In genomic region chr4:119211856-119212250, GRCh38 we compare ENCODE assay signal across 8 cellular contexts. TPM values are rescaled to one million over a fixed set of nuclear protein-coding genes. Genes with fewer than 3 reads are reported as not detected.
DNase-seq lines count a peak whose midpoint lies in the region; ATAC-seq lines count a peak whose summit lies in the region.

No MANE protein-coding gene starts in this region.

- ATAC-seq in GM18867 (IDR thresholded peaks at IDR 0.05; ENCODE audit: unreplicated experiment) (peak; percentile 13), HG03139 (IDR thresholded peaks at IDR 0.05; ENCODE audit: unreplicated experiment) (peak; percentile 3)
- no peak for ATAC-seq in activated CD8-positive, alpha-beta T cell treated with anti-CD3 and anti-CD28 coated beads, Interleukin-2, amount 10 ng/mL, durations not matched to agents 7 days and 5 days
- peak; percentile 5 for ATAC-seq in stimulated activated memory B cell treated with anti-CD40 and anti-IgM and Interleukin-4, amounts not matched to agents 10 μg/mL and 1 μg/mL and 100 μg/mL, for 72 hours

- peaks cover 42% of the 10 kb centered on the region for H3K4me1 Mint-ChIP-seq in activated CD8-positive, alpha-beta T cell treated with anti-CD3 and anti-CD28 coated beads, Interleukin-2, amount 10 ng/mL, durations not matched to agents 7 days and 5 days (ENCODE audit: low read depth)
- peaks cover 32% of the 10 kb centered on the region for H3K4me1 Mint-ChIP-seq in stimulated activated memory B cell treated with anti-CD40 and anti-IgM and Interleukin-4, amounts not matched to agents 10 μg/mL and 1 μg/mL and 100 μg/mL, for 72 hours

- peak overlapping the region; percentile 88 for H3K27ac Mint-ChIP-seq in activated CD8-positive, alpha-beta T cell treated with anti-CD3 and anti-CD28 coated beads, Interleukin-2, amount 10 ng/mL, durations not matched to agents 7 days and 5 days
- H3K27ac Mint-ChIP-seq in stimulated activated memory B cell treated with anti-CD40 and anti-IgM and Interleukin-4, amounts not matched to agents 10 μg/mL and 1 μg/mL and 100 μg/mL, for 72 hours, result peak overlapping the region; percentile 94

- peak overlapping the region; percentile 97 for H3K4me3 Mint-ChIP-seq in activated CD8-positive, alpha-beta T cell treated with anti-CD3 and anti-CD28 coated beads, Interleukin-2, amount 10 ng/mL, durations not matched to agents 7 days and 5 days
- H3K4me3 Mint-ChIP-seq in stimulated activated memory B cell treated with anti-CD40 and anti-IgM and Interleukin-4, amounts not matched to agents 10 μg/mL and 1 μg/mL and 100 μg/mL, for 72 hours, result peak overlapping the region; percentile 93

- peak overlapping the region; percentile 91 for H2AFZ ChIP-seq in ACC112 (ENCODE audit: low read length, unreplicated experiment)

- CTCF ChIA-PET in activated CD8-positive, alpha-beta T cell treated with anti-CD3 and anti-CD28 coated beads, Interleukin-2, amount 10 ng/mL, durations not matched to agents 7 days and 5 days (lab: Charles Lee), result interaction anchor here (1.0 to 6.4 kb wide), 12 partner anchors 11 to 246 kb away, joined by 3 to 53 read pairs (median 3); a partner anchor contains a TSS

- POLR2A ChIA-PET in activated CD8-positive, alpha-beta T cell treated with anti-CD3 and anti-CD28 coated beads, Interleukin-2, amount 10 ng/mL, durations not matched to agents 7 days and 5 days (lab: Charles Lee), result interaction anchor here (0.9 to 3.0 kb wide), 5 partner anchors 10 to 184 kb away, joined by 3 to 29 read pairs (median 7); a partner anchor contains a TSS

- H3K27me3 ChIP-seq in ACC112 (ENCODE audit: insufficient read depth, low read length), result no peaks in the 10 kb centered on the region

- peaks cover 43% of the 10 kb centered on the region for H3K79me2 ChIP-seq in ACC112 (ENCODE audit: control insufficient read depth, insufficient read depth, low read length, unreplicated experiment)

- H3K27ac ChIP-seq in ACC112 (ENCODE audit: low read depth, low read length), result peak overlapping the region; percentile 91

- H3K27me3 Mint-ChIP-seq in activated CD8-positive, alpha-beta T cell treated with anti-CD3 and anti-CD28 coated beads, Interleukin-2, amount 10 ng/mL, durations not matched to agents 7 days and 5 days (ENCODE audit: low read depth), result no peaks in the 10 kb centered on the region
- H3K27me3 Mint-ChIP-seq in stimulated activated memory B cell treated with anti-CD40 and anti-IgM and Interleukin-4, amounts not matched to agents 10 μg/mL and 1 μg/mL and 100 μg/mL, for 72 hours, result no peaks in the 10 kb centered on the region

- no peak for DNase-seq in activated CD8-positive, alpha-beta T cell treated with anti-CD3 and anti-CD28 coated beads, Interleukin-2, amount 10 ng/mL, durations not matched to agents 7 days and 5 days
- no peak for DNase-seq in NCI-H2227 treated with DMSO at 0.1 percent for 48 hours (lab: John Stamatoyannopoulos, UW)
- DNase-seq in stimulated activated CD4-positive, alpha-beta T cell treated with anti-CD3 and anti-CD28 coated beads, Interleukin-15, amount 100 ng/mL, for 24 hours, result no peak

- H3K36me3 ChIP-seq in ACC112 (ENCODE audit: insufficient read depth, low read length), result no peaks in the 10 kb centered on the region; the same call in 1 of the 2 replicates

- peaks cover 52% of the 10 kb centered on the region for H3K4me1 ChIP-seq in ACC112 (ENCODE audit: control insufficient read depth, insufficient read depth, low read length, unreplicated experiment)

- H3K4me3 ChIP-seq in ACC112 (ENCODE audit: low read depth, low read length) (peak overlapping the region; percentile 96), iPS-11a (ENCODE audit: low read depth, low read length) (peak overlapping the region; percentile 94)

- H3K9me3 Mint-ChIP-seq in activated CD8-positive, alpha-beta T cell treated with anti-CD3 and anti-CD28 coated beads, Interleukin-2, amount 10 ng/mL, durations not matched to agents 7 days and 5 days (ENCODE audit: insufficient read depth), result no peaks in the 10 kb centered on the region
- no peaks in the 10 kb centered on the region for H3K9me3 Mint-ChIP-seq in stimulated activated memory B cell treated with anti-CD40 and anti-IgM and Interleukin-4, amounts not matched to agents 10 μg/mL and 1 μg/mL and 100 μg/mL, for 72 hours

- no peaks in the 10 kb centered on the region for H3K36me3 Mint-ChIP-seq in activated CD8-positive, alpha-beta T cell treated with anti-CD3 and anti-CD28 coated beads, Interleukin-2, amount 10 ng/mL, durations not matched to agents 7 days and 5 days (ENCODE audit: low read depth)
- no peaks in the 10 kb centered on the region for H3K36me3 Mint-ChIP-seq in stimulated activated memory B cell treated with anti-CD40 and anti-IgM and Interleukin-4, amounts not matched to agents 10 μg/mL and 1 μg/mL and 100 μg/mL, for 72 hours

RNA-seq across cellular contexts. Expression of gene USP53, which starts 0.7 kb away (rescaled TPM):
- 10 to 100 TPM in 1 of 2 experiments, 1 to 10 TPM in 1; 10.0 to 10.1 TPM for total RNA-seq in activated CD8-positive, alpha-beta T cell treated with anti-CD3 and anti-CD28 coated beads, Interleukin-2, amount 10 ng/mL, durations not matched to agents 7 days and 5 days
